ENCODE assay signal across 8 cellular contexts in genomic region chr7:77415474-77415821, GRCh38. TPM values are rescaled to one million over a fixed set of nuclear protein-coding genes. Genes with fewer than 3 reads are reported as not detected.
DNase-seq lines count a peak whose midpoint lies in the region; ATAC-seq and TF ChIP-seq lines count a peak whose summit lies in the region.

No MANE protein-coding gene starts in this region.

- H3K4me3 Mint-ChIP-seq in CD4-positive, alpha-beta T cell, result peak overlapping the region; percentile 87
- H3K4me3 Mint-ChIP-seq in activated T-cell treated with anti-CD3 and anti-CD28 coated beads, Interleukin-2, amount 50 U/mL, for 72 hours, result peak overlapping the region; percentile 69 to 79
- H3K4me3 Mint-ChIP-seq in progenitor cell of endocrine pancreas (ENCODE audit: low read depth), result peak overlapping the region; percentile 69

- H3K9me3 ChIP-seq in CD4-positive, alpha-beta T cell (ENCODE audit: control insufficient read depth, low read length), result no peaks in the 10 kb centered on the region
- H3K9me3 ChIP-seq in gastroesophageal sphincter, result no peaks in the 10 kb centered on the region

- 0% methylated on average over 2 of the region's 25 CpGs; no CpG with 5 or more reads in 1 of the 2 donors for WGBS in gastroesophageal sphincter (ENCODE audit: low coverage in 1 of 2), 2 donors

- H3K36me3 ChIP-seq in gastroesophageal sphincter, result no peaks in the 10 kb centered on the region

- CTCF ChIA-PET in CD4-positive, alpha-beta T cell (lab: Charles Lee), result interaction anchor here (0.6 kb wide), 1 partner anchor 212 kb away, joined by 7 read pairs; no protein-coding TSS in a partner anchor

- peaks cover 0 to 27% (median 0%) of the 10 kb centered on the region in 3 donors for H3K4me1 ChIP-seq in gastroesophageal sphincter

- peak overlapping the region; percentile 87 to 94 for H3K4me3 ChIP-seq in gastroesophageal sphincter

- no peaks in the 10 kb centered on the region for H3K27me3 ChIP-seq in CD4-positive, alpha-beta T cell (ENCODE audit: control insufficient read depth, insufficient read depth, low read length)
- H3K27me3 ChIP-seq in gastroesophageal sphincter, result no peaks in the 10 kb centered on the region

- ATAC-seq in CD4-positive, alpha-beta T cell (ENCODE audit: poor library complexity), result peak; percentile 49
- ATAC-seq in GM19351 (IDR thresholded peaks at IDR 0.05; ENCODE audit: unreplicated experiment) (peak; percentile 37), HG03432 (IDR thresholded peaks at IDR 0.05; ENCODE audit: unreplicated experiment) (peak; percentile 44), gastroesophageal sphincter (peak; percentile 38)
- peak; percentile 33 to 52 for ATAC-seq in activated T-cell treated with anti-CD3 and anti-CD28 coated beads, Interleukin-2, amount 50 U/mL, for 72 hours (replicated peaks in 1 of 2)

- H3K4me1 Mint-ChIP-seq in CD4-positive, alpha-beta T cell (ENCODE audit: low read depth), result peaks cover 52% of the 10 kb centered on the region
- H3K4me1 Mint-ChIP-seq in activated T-cell treated with anti-CD3 and anti-CD28 coated beads, Interleukin-2, amount 50 U/mL, for 72 hours (ENCODE audit: low read depth), result peaks cover 52% of the 10 kb centered on the region
- peaks cover 3% of the 10 kb centered on the region for H3K4me1 Mint-ChIP-seq in progenitor cell of endocrine pancreas (ENCODE audit: low read depth)

- TF ChIP-seq CTCF in CD4-positive, alpha-beta T cell (IDR thresholded peaks at IDR 0.05), result no peak
- TF ChIP-seq CTCF in gastroesophageal sphincter (IDR thresholded peaks at IDR 0.05) (no peak), progenitor cell of endocrine pancreas (IDR thresholded peaks at IDR 0.05; ENCODE audit: unreplicated experiment) (no peak)

- TF ChIP-seq POLR2A in gastroesophageal sphincter (IDR thresholded peaks at IDR 0.05), result no peak

- DNase-seq in CD4-positive, alpha-beta T cell, result peak in 5 of 10 experiments; percentile 4 to 41 (median 13)
- peak; percentile 21 to 41 for DNase-seq in activated T-cell treated with anti-CD3 and anti-CD28 coated beads, Interleukin-2, amount 50 U/mL, for 72 hours
- DNase-seq in progenitor cell of endocrine pancreas (ENCODE audit: low spot score, unreplicated experiment) (no peak), DMS79 treated with DMSO at 0.1 percent for 48 hours (lab: John Stamatoyannopoulos, UW) (no peak), islet precursor cell (no peak)

- peak overlapping the region; percentile 62 for H3K27ac Mint-ChIP-seq in CD4-positive, alpha-beta T cell
- no peak overlapping the region for H3K27ac Mint-ChIP-seq in activated T-cell treated with anti-CD3 and anti-CD28 coated beads, Interleukin-2, amount 50 U/mL, for 72 hours
- peak overlapping the region; percentile 69 for H3K27ac Mint-ChIP-seq in progenitor cell of endocrine pancreas

- no peak for TF ChIP-seq EP300 in gastroesophageal sphincter (IDR thresholded peaks at IDR 0.05)

- POLR2A ChIA-PET in CD4-positive, alpha-beta T cell (lab: Charles Lee), result interaction anchor here (0.7 to 2.6 kb wide), 8 partner anchors 13 to 293 kb away, joined by 3 to 14 read pairs (median 3); partner anchors contain the start of gene CCDC146

- intact Hi-C loops in CD4-positive, alpha-beta T cell (cut with DNase I, micrococcal nuclease), result loop anchor here in 1 of 2 experiments (5.0 kb wide), 1 partner anchor 122 kb away; the partner anchor contains the start of gene PTPN12

- no peaks in the 10 kb centered on the region for H3K27me3 Mint-ChIP-seq in CD4-positive, alpha-beta T cell
- peaks cover 32% of the 10 kb centered on the region for H3K27me3 Mint-ChIP-seq in activated T-cell treated with anti-CD3 and anti-CD28 coated beads, Interleukin-2, amount 50 U/mL, for 72 hours (ENCODE audit: low read depth)
- peaks cover 22% of the 10 kb centered on the region for H3K27me3 Mint-ChIP-seq in progenitor cell of endocrine pancreas

- H3K9me3 Mint-ChIP-seq in CD4-positive, alpha-beta T cell, result no peaks in the 10 kb centered on the region
- H3K9me3 Mint-ChIP-seq in activated T-cell treated with anti-CD3 and anti-CD28 coated beads, Interleukin-2, amount 50 U/mL, for 72 hours, result no peaks in the 10 kb centered on the region
- no peaks in the 10 kb centered on the region for H3K9me3 Mint-ChIP-seq in progenitor cell of endocrine pancreas (ENCODE audit: low read depth)

- peak overlapping the region; percentile 33 for H3K27ac ChIP-seq in CD4-positive, alpha-beta T cell (ENCODE audit: low read depth, low read length)
- peak overlapping the region; percentile 77 to 93 (median 92) for H3K27ac ChIP-seq in gastroesophageal sphincter

- no peaks in the 10 kb centered on the region for H3K36me3 Mint-ChIP-seq in CD4-positive, alpha-beta T cell (ENCODE audit: low read depth)
- H3K36me3 Mint-ChIP-seq in activated T-cell treated with anti-CD3 and anti-CD28 coated beads, Interleukin-2, amount 50 U/mL, for 72 hours (ENCODE audit: insufficient read depth in 2 of 2), result no peaks in the 10 kb centered on the region
- H3K36me3 Mint-ChIP-seq in progenitor cell of endocrine pancreas (ENCODE audit: insufficient read depth), result no peaks in the 10 kb centered on the region

RNA-seq across cellular contexts. Expression of gene GSAP, which starts 0.7 kb away (rescaled TPM):
- total RNA-seq in CD4-positive, alpha-beta T cell, result 10 to 100 TPM; 19.1 to 19.5 TPM
- 1 to 10 TPM; 4.9 to 5.0 TPM for total RNA-seq in activated T-cell treated with anti-CD3 and anti-CD28 coated beads, Interleukin-2, amount 50 U/mL, for 72 hours
- total RNA-seq in gastroesophageal sphincter, result 10 to 100 TPM; 12.8 to 23.7 (median 15.5) TPM
- 9.9 and 10.9 TPM in 2 replicates for total RNA-seq in progenitor cell of endocrine pancreas

Comparison
In these comparisons a context has a peak if more than half of its experiments do, and no peak if none do; other contexts are left out.
1. DNase-seq: peak in activated T-cell treated with anti-CD3 and anti-CD28 coated beads, Interleukin-2, amount 50 U/mL, for 72 hours (2 of 2); none in progenitor cell of endocrine pancreas (single experiment), DMS79 treated with DMSO at 0.1 percent for 48 hours (single experiment) and islet precursor cell (single experiment).
2. Peak in every context shown above with its lines, with median percentiles within 50 percentile points of each other: ATAC-seq and H3K4me3 Mint-ChIP-seq.